8 cellular contexts compared by ENCODE assay signal in the genomic region with DNA sequence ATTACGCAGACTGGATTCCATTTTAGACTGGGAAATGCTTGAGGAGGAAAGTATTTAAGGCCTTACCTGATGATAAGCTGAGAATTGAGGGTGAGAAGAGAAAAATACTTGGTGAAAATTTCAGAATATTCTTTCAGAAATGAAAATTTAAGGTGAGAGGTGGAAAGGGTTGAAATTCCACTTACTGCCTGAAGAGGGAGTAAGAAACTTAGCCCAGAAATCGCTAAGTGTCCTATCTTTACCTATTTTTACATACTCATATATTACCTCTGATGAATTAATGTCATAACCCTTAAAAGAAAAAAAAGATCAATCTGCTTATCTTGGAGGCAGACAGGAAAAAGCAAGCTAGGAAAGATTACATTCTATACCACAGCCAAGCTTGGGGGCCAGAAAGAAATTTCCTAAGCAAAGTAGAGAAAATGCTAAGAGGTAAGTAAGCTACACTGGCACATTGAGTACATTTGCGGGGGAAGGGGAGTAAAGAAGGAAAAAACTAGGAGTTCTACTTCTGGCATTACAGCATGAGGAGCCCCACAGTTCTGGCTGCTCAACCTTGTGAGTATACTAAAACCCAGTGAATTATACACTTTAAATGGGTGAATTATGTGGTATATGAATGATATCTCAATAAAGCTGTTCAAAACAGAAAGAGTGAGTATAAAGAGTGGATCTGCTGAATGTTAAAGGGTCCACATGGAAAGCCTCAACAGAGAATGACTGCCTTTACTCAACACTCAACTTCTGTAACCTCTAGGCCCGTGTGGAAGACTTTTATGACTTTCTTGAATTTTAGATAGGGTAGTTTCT. TPM values are rescaled to one million over a fixed set of nuclear protein-coding genes. Genes with fewer than 3 reads are reported as not detected.
DNase-seq lines count a peak whose midpoint lies in the region; ATAC-seq and TF ChIP-seq lines count a peak whose summit lies in the region.

No MANE protein-coding gene starts in this region.

- H3K27me3 Mint-ChIP-seq in H9 (ENCODE audit: low read depth): no peaks in the 10 kb centered on the region; the same call in 1 of the 2 replicates

- peak; percentile 79 for TF ChIP-seq CTCF in H9 (conservative IDR thresholded peaks at IDR 0.05)
- TF ChIP-seq CTCF in PC-9 (conservative IDR thresholded peaks at IDR 0.05): peak; percentile 90
- TF ChIP-seq CTCF in fibroblast of mammary gland (conservative IDR thresholded peaks at IDR 0.05; ENCODE audit: control insufficient read depth, insufficient read depth, low read depth, low read length): peak; percentile 80
- peak; percentile 50 to 85 (median 73) for TF ChIP-seq CTCF in spleen (IDR thresholded peaks at IDR 0.05 in 8 of 11, conservative IDR thresholded peaks at IDR 0.05 in 3 of 11)

- H4K91ac ChIP-seq in H9 (ENCODE audit: insufficient read length, low read depth, low read length): no peak overlapping the region

- no peak overlapping the region for H4K8ac ChIP-seq in H9 (replicated peaks; ENCODE audit: insufficient read length, low read depth, low read length)

- peak; percentile 28 for DNase-seq in NCI-H2227 (lab: John Stamatoyannopoulos, UW; ENCODE audit: unreplicated experiment)
- no peak for DNase-seq in NCI-H2227 treated with DMSO at 0.1 percent for 48 hours (lab: John Stamatoyannopoulos, UW)
- no peak for DNase-seq in H9
- no peak for DNase-seq in PC-9
- DNase-seq in fibroblast of mammary gland (ENCODE audit: low read depth): peak; percentile 21
- DNase-seq in spleen: no peak
- DNase-seq in GF-D8 (lab: John Stamatoyannopoulos, UW): no peak

- H3K4me1 ChIP-seq in H9 (ENCODE audit: insufficient read depth, low read length): no peaks in the 10 kb centered on the region
- no peaks in the 10 kb centered on the region for H3K4me1 ChIP-seq in PC-9 (replicated peaks; ENCODE audit: insufficient read depth)
- no peaks in the 10 kb centered on the region for H3K4me1 ChIP-seq in spleen

- H3K9me3 Mint-ChIP-seq in H9: no peaks in the 10 kb centered on the region

- no peaks in the 10 kb centered on the region for H3K23me2 ChIP-seq in H9 (ENCODE audit: insufficient read length, low read depth, low read length, poor library complexity, severe bottlenecking)

- H4K20me1 ChIP-seq in H9 (ENCODE audit: control insufficient read depth, insufficient read depth, insufficient read length): no peaks in the 10 kb centered on the region
- H4K20me1 ChIP-seq in PC-9 (ENCODE audit: insufficient read depth): no peaks in the 10 kb centered on the region

- H3K9me2 ChIP-seq in PC-9 (ENCODE audit: insufficient read depth): no peaks in the 10 kb centered on the region

- POLR2A ChIA-PET in PC-9 (lab: Charles Lee; ENCODE audit: unreplicated experiment): no interaction called here

- H2BK15ac ChIP-seq in H9 (ENCODE audit: low read depth, low read length): no peak overlapping the region

- H3K4me3 ChIP-seq in PC-9 (no peak overlapping the region), fibroblast of mammary gland (ENCODE audit: control insufficient read depth, low read depth, low read length) (no peak overlapping the region), spleen (no peak overlapping the region)

- peaks cover 9 to 54% (median 45%) of the 10 kb centered on the region in 3 experiments; a peak in 5 of 7 replicates for H3K36me3 Mint-ChIP-seq in H9 (ENCODE audit: insufficient read depth in 1 of 3, low read depth in 3 of 3)

- peaks cover 21% of the 10 kb centered on the region for H3K36me3 ChIP-seq in PC-9 (ENCODE audit: low read depth)
- peaks cover 0 to 100% (median 69%) of the 10 kb centered on the region in 6 donors for H3K36me3 ChIP-seq in spleen

- no peak overlapping the region for H2BK120ac ChIP-seq in H9 (ENCODE audit: low read depth, low read length, poor library complexity, severe bottlenecking)

- H3K56ac ChIP-seq in H9 (ENCODE audit: insufficient read length, low read depth, low read length): no peak overlapping the region

- no peak overlapping the region for H3T11ph ChIP-seq in H9 (ENCODE audit: low read length)

- no peak for TF ChIP-seq POLR2A in spleen (IDR thresholded peaks at IDR 0.05)

- H2BK12ac ChIP-seq in H9 (ENCODE audit: insufficient read length, low read depth, low read length): no peak overlapping the region

- H3K9ac ChIP-seq in H9 (ENCODE audit: extremely low read depth, insufficient read length, low read length): no peak overlapping the region

- no peak overlapping the region for H2BK5ac ChIP-seq in H9 (ENCODE audit: insufficient read length, low read length)

- H3K27ac Mint-ChIP-seq in H9: 0 out of 7 replicates have a peak overlapping the region, but pooled peaks of 1 of the 3 experiments have one; percentile 30

- no peak overlapping the region for H3K14ac ChIP-seq in H9 (ENCODE audit: insufficient read depth, low read length)

- no peak overlapping the region for H2BK20ac ChIP-seq in H9 (ENCODE audit: low read depth, low read length, poor library complexity, severe bottlenecking)

- H3K79me2 ChIP-seq in H9 (ENCODE audit: insufficient read depth, low read length): no peaks in the 10 kb centered on the region
- no peaks in the 10 kb centered on the region for H3K79me2 ChIP-seq in PC-9 (ENCODE audit: low read depth)

- no CpG with 5 or more reads among the region's 4 CpGs for WGBS in H9 (ENCODE audit: extremely low coverage, insufficient read length, low lambda C conversion rate)
- 72 to 75% (median 73%) methylated on average over 4 of the region's 4 CpGs for WGBS in spleen, 5 donors

- BruUV-seq in PC-9 (replicated peaks; lab: Mats Ljungman, UMichigan): no TSS peak

- H3F3A ChIP-seq in PC-9 (ENCODE audit: insufficient read depth, low read depth): no peaks in the 10 kb centered on the region; the same call in 1 of the 2 replicates

- ATAC-seq in HG03457 (IDR thresholded peaks at IDR 0.05; ENCODE audit: unreplicated experiment): no peak

- no peaks in the 10 kb centered on the region for H3K27me3 ChIP-seq in H9 (ENCODE audit: insufficient read depth, low read length)
- no peaks in the 10 kb centered on the region for H3K27me3 ChIP-seq in PC-9 (ENCODE audit: insufficient read depth, low read depth)
- H3K27me3 ChIP-seq in spleen (replicated peaks in 1 of 7): no peaks in the 10 kb centered on the region

- H3K79me1 ChIP-seq in H9 (ENCODE audit: insufficient read depth, low read depth, low read length, poor library complexity, severe bottlenecking): no peaks in the 10 kb centered on the region

- H3K27ac ChIP-seq in H9 (ENCODE audit: insufficient read length, low read depth, low read length) (no peak overlapping the region), PC-9 (no peak overlapping the region), spleen (no peak overlapping the region)

- H3K23ac ChIP-seq in H9 (ENCODE audit: insufficient read length, low read depth, low read length): no peak overlapping the region

- H3K4me3 Mint-ChIP-seq in H9: no peak overlapping the region

- H4K5ac ChIP-seq in H9 (ENCODE audit: insufficient read length, low read depth, low read length): no peak overlapping the region

- no peak overlapping the region for H3K4ac ChIP-seq in H9 (ENCODE audit: low read depth, low read length)

- H3K4me2 ChIP-seq in H9 (ENCODE audit: insufficient read depth, insufficient read length, low read length) (no peak overlapping the region), PC-9 (no peak overlapping the region)

- H2AFZ ChIP-seq in H9 (ENCODE audit: low read length) (no peak overlapping the region), PC-9 (no peak overlapping the region)

- H3K9me3 ChIP-seq in H9 (ENCODE audit: control insufficient read depth, low read depth, low read length) (no peaks in the 10 kb centered on the region), PC-9 (ENCODE audit: insufficient read depth, low read depth) (no peaks in the 10 kb centered on the region), spleen (no peaks in the 10 kb centered on the region)

- H3K18ac ChIP-seq in H9 (ENCODE audit: insufficient read length, low read depth, low read length): no peak overlapping the region

- H3K4me1 Mint-ChIP-seq in H9: no peaks in the 10 kb centered on the region

- no peak overlapping the region for H2AK5ac ChIP-seq in H9 (ENCODE audit: insufficient read length, low read length)

- intact Hi-C loops in PC-9 (cut with micrococcal nuclease; ENCODE audit: unreplicated experiment): loop anchor here (1.0 kb wide), 1 partner anchor 659 kb away; no protein-coding TSS in a partner anchor
- intact Hi-C loops in spleen (cut with DNase I; ENCODE audit: low total_unique reads): loop anchor here (10.0 kb wide), 1 partner anchor 115 kb away; no protein-coding TSS in a partner anchor

- CTCF ChIA-PET in PC-9 (lab: Charles Lee): no interaction called here

RNA-seq across cellular contexts. Expression of gene SMC6, which starts 33.8 kb away (rescaled TPM):
- total RNA-seq in H9 (2021): 40.3 and 41.9 TPM in 2 replicates
- total RNA-seq in PC-9 (2021): 15.5 and 19.2 TPM in 2 replicates
- 10 to 100 TPM; 24.9 to 44.8 (median 32.8) TPM for total RNA-seq in spleen
- polyA plus RNA-seq in spleen: 10 to 100 TPM; 17.6 to 24.8 (median 20.1) TPM

RNA-seq across cellular contexts. Expression of gene GEN1, which starts 34.2 kb away (rescaled TPM):
- total RNA-seq in H9 (2021) (28.1 and 28.4 TPM in 2 replicates), PC-9 (2021) (14.4 and 28.3 TPM in 2 replicates), spleen (10 to 100 TPM; 13.5 to 22.0 (median 19.5) TPM)
- 10 to 100 TPM in 1 of 3 donors, 1 to 10 TPM in 2; 4.3 to 10.7 (median 6.0) TPM for polyA plus RNA-seq in spleen

Comparison
In these comparisons a context has a peak if more than half of its experiments do, and no peak if none do; other contexts are left out.
1. DNase-seq: peak in NCI-H2227 (single experiment) and fibroblast of mammary gland (single experiment); none in NCI-H2227 treated with DMSO at 0.1 percent for 48 hours (single experiment), H9 (single experiment), PC-9 (0 of 2), spleen (single experiment) and GF-D8 (single experiment).
2. Peak in every context shown above with its lines, with median percentiles within 50 percentile points of each other: CTCF ChIP-seq.